28 cellular contexts compared by ENCODE assay signal in genomic region chr22:49922926-49923325, GRCh38. TPM values are rescaled to one million over a fixed set of nuclear protein-coding genes. Genes with fewer than 3 reads are reported as not detected.
DNase-seq lines count a peak whose midpoint lies in the region; ATAC-seq, FAIRE-seq and TF ChIP-seq lines count a peak whose summit lies in the region.
"Had no signal": no experiment of that assay in that cellular context is flagged by ENCODE, and none has a peak within 500 bp of the region (broad histone marks: within the 10 kb centered on the region; RNA-seq: fewer than 3 reads in every experiment).

No MANE protein-coding gene starts in this region.

- H3K36me3 ChIP-seq in A673 (ENCODE audit: insufficient read depth, low read length, poor library complexity, severe bottlenecking) (no peaks in the 10 kb centered on the region), DOHH2 (ENCODE audit: control insufficient read depth, low read length) (peaks cover 68% of the 10 kb centered on the region), RWPE2 (ENCODE audit: low read depth) (peaks cover 23% of the 10 kb centered on the region), lower lobe of right lung (peaks cover 26% of the 10 kb centered on the region)

- peaks cover 36% of the 10 kb centered on the region for H3F3A ChIP-seq in DOHH2 (ENCODE audit: control insufficient read depth, insufficient read depth)

- no peak for FAIRE-seq in frontal cortex (lab: Jason Lieb, UNC)
- FAIRE-seq: A549, G401.6, pancreas, urothelium cell line had no signal

- DNase-seq in A673 (ENCODE audit: low spot score) = no peak
- DNase-seq in RWPE2 (ENCODE audit: low spot score) = peak; percentile 56
- peak; percentile 43 for DNase-seq in lower lobe of right lung
- DNase-seq in frontal cortex (ENCODE audit: low spot score in 2 of 2) = no peak
- no peak for DNase-seq in SHP77 treated with DMSO at 0.1 percent for 48 hours (lab: John Stamatoyannopoulos, UW)
- DNase-seq: activated CD4-positive, alpha-beta memory T cell treated with anti-CD3 and anti-CD28 coated beads, Interleukin-2, amount 10 ng/mL, durations not matched to agents 7 days and 5 days; activated CD4-positive, CD25-positive, alpha-beta regulatory T cell treated with anti-CD3 and anti-CD28 coated beads, Interleukin-2, amount 50 U/mL, for 72 hours; AML-193; gastrocnemius medialis; HCEC 1CT; hippocampal formation; NCI-H1092 treated with DMSO at 0.1 percent for 48 hours; NCI-H1694 treated with DMSO at 0.1 percent for 48 hours; NCI-H446 treated with DMSO at 0.1 percent for 48 hours; NCI-H774; RPMI8226; stimulated activated CD4-positive, alpha-beta T cell treated with anti-CD3 and anti-CD28 coated beads, Interleukin-1b, Interleukin-23, amount 100 ng/mL, for 48 hours; stimulated activated naive CD8-positive, alpha-beta T cell treated with anti-CD3 and anti-CD28 coated beads, Interleukin-15, amount 100 ng/mL, for 72 hours had no signal

- H3K4me1 ChIP-seq in A673 (ENCODE audit: insufficient read depth, low read length, poor library complexity, severe bottlenecking) (peaks cover 17% of the 10 kb centered on the region), DOHH2 (ENCODE audit: control insufficient read depth, low read length) (peaks cover 77% of the 10 kb centered on the region), RWPE2 (ENCODE audit: insufficient read depth, poor library complexity, severe bottlenecking) (no peaks in the 10 kb centered on the region), lower lobe of right lung (peaks cover 11% of the 10 kb centered on the region)

- H3K4me3 ChIP-seq in A673 (ENCODE audit: low read depth, low read length, poor library complexity, severe bottlenecking) (no peak overlapping the region), DOHH2 (ENCODE audit: low read length) (peak overlapping the region; percentile 62), RWPE2 (ENCODE audit: severe bottlenecking) (no peak overlapping the region), lower lobe of right lung (no peak overlapping the region)
- H3K4me3 ChIP-seq: A549, gastrocnemius medialis, pancreas, smooth muscle cell, thoracic aorta had no signal

- H3K27ac ChIP-seq in A673 (ENCODE audit: low read depth, low read length, poor library complexity, severe bottlenecking) (peak overlapping the region; percentile 63), DOHH2 (ENCODE audit: low read depth, low read length) (peak overlapping the region; percentile 99), RWPE2 (ENCODE audit: poor library complexity, severe bottlenecking) (no peak overlapping the region), lower lobe of right lung (no peak overlapping the region)
- H3K27ac ChIP-seq: A549, gastrocnemius medialis, pancreas, thoracic aorta had no signal

- H3K27me3 ChIP-seq in A673 (replicated peaks; ENCODE audit: insufficient read depth, low read depth, low read length, poor library complexity) (no peaks in the 10 kb centered on the region), DOHH2 (ENCODE audit: control insufficient read depth, low read length) (no peaks in the 10 kb centered on the region), RWPE2 (ENCODE audit: insufficient read depth, poor library complexity, severe bottlenecking) (no peaks in the 10 kb centered on the region), lower lobe of right lung (ENCODE audit: low read depth) (no peaks in the 10 kb centered on the region)
- H3K27me3 ChIP-seq: gastrocnemius medialis, pancreas had no signal

- TF ChIP-seq CTCF in A673 (conservative IDR thresholded peaks at IDR 0.05; ENCODE audit: low read depth, low read length) (no peak), DOHH2 (IDR thresholded peaks at IDR 0.05; ENCODE audit: low read depth, low read length, poor library complexity, severe bottlenecking) (no peak), RWPE2 (IDR thresholded peaks at IDR 0.05; ENCODE audit: poor library complexity, severe bottlenecking) (no peak), lower lobe of right lung (IDR thresholded peaks at IDR 0.05) (no peak)

- H4K20me1 ChIP-seq in DOHH2 (ENCODE audit: control insufficient read depth, insufficient read depth, low read depth, low read length) = no peaks in the 10 kb centered on the region; the same call in 1 of the 2 replicates

- CTCF ChIA-PET in A673 (lab: Charles Lee) = no interaction called here

- peak overlapping the region; percentile 99 for H3K4me2 ChIP-seq in DOHH2 (ENCODE audit: low read length)
- H3K4me2 ChIP-seq: A549, smooth muscle cell had no signal

- H3K9me3 ChIP-seq in A673 (ENCODE audit: low read depth, low read length, poor library complexity, severe bottlenecking) = no peaks in the 10 kb centered on the region
- no peaks in the 10 kb centered on the region for H3K9me3 ChIP-seq in DOHH2 (ENCODE audit: control insufficient read depth, insufficient read depth, low read length)
- no peaks in the 10 kb centered on the region for H3K9me3 ChIP-seq in RWPE2 (ENCODE audit: severe bottlenecking)
- no peaks in the 10 kb centered on the region for H3K9me3 ChIP-seq in lower lobe of right lung
- H3K9me3 ChIP-seq: A549, gastrocnemius medialis, pancreas, thoracic aorta had no signal

- H3K79me2 ChIP-seq in DOHH2 (ENCODE audit: control insufficient read depth, low read length) = peaks cover 46% of the 10 kb centered on the region

- ATAC-seq in RWPE2 (ENCODE audit: low read depth) (no peak), lower lobe of right lung (no peak), HG02759 (IDR thresholded peaks at IDR 0.05; ENCODE audit: unreplicated experiment) (no peak), GM18868 (IDR thresholded peaks at IDR 0.05; ENCODE audit: unreplicated experiment) (no peak)
- ATAC-seq: A549; gastrocnemius medialis; pancreas; SK-N-SH treated with all-trans-retinoic acid at 6 μM for 48 hours; stimulated activated naive CD8-positive, alpha-beta T cell treated with anti-CD3 and anti-CD28 coated beads, Interleukin-15, amount 100 ng/mL, for 72 hours had no signal

- no peaks in the 10 kb centered on the region for H3K9me2 ChIP-seq in DOHH2 (replicated peaks; ENCODE audit: control insufficient read depth, low read length)

- no TSS peak for BruUV-seq in A673 (replicated peaks; lab: Mats Ljungman, UMichigan)

- intact Hi-C loops in A673 (cut with micrococcal nuclease; ENCODE audit: unreplicated experiment) (no loop called here), lower lobe of right lung (cut with DNase I) (loop anchor here (10.0 kb wide), 1 partner anchor 112 kb away; no protein-coding TSS in a partner anchor)

- POLR2A ChIA-PET in A673 (lab: Charles Lee; ENCODE audit: low non-redundant PET) = no interaction called here

RNA-seq across cellular contexts. Expression of gene CRELD2, which starts 4.5 kb away (rescaled TPM):
- 54.1 and 54.7 TPM in 2 replicates for total RNA-seq in A673 (2021)
- 42.7 TPM for total RNA-seq in lower lobe of right lung
- total RNA-seq in frontal cortex = 17.5 TPM

RNA-seq across cellular contexts. Expression of gene ALG12, which starts 4.7 kb away (rescaled TPM):
- total RNA-seq in A673 (2021) (18.6 and 19.8 TPM in 2 replicates), lower lobe of right lung (25.9 TPM), frontal cortex (8.6 TPM)

RNA-seq across cellular contexts. Expression of gene PIM3, which starts 37.6 kb away (rescaled TPM):
- total RNA-seq in A673 (2021) (70.9 and 71.3 TPM in 2 replicates), lower lobe of right lung (94.7 TPM), frontal cortex (16.3 TPM)

Comparison
In these comparisons a context has a peak if more than half of its experiments do, and no peak if none do; other contexts are left out.
1. DNase-seq: peak in RWPE2 (single experiment) and lower lobe of right lung (single experiment); none in A673 (single experiment), frontal cortex (0 of 2) and SHP77 treated with DMSO at 0.1 percent for 48 hours (single experiment).
2. H3K27ac ChIP-seq: peak in A673 (single experiment) and DOHH2 (single experiment); none in RWPE2 (single experiment) and lower lobe of right lung (single experiment).